ENCODE assay signal across 8 cellular contexts in genomic region chr11:57323503-57324153, GRCh38. TPM values are rescaled to one million over a fixed set of nuclear protein-coding genes. Genes with fewer than 3 reads are reported as not detected.
DNase-seq lines count a peak whose midpoint lies in the region; ATAC-seq and TF ChIP-seq lines count a peak whose summit lies in the region.

No MANE protein-coding gene starts in this region.

- no peaks in the 10 kb centered on the region for H3K9me2 ChIP-seq in MM.1S (replicated peaks; ENCODE audit: insufficient read depth, low read length)

- DNase-seq in AG20443 (ENCODE audit: low spot score) (peak; percentile 40), MM.1S (no peak), myocyte (ENCODE audit: low read depth) (peak; percentile 46), GM20000 (ENCODE audit: low spot score) (no peak), foreskin melanocyte (no peak), pons (ENCODE audit: low spot score) (no peak)

- H3K4me3 ChIP-seq in MM.1S (ENCODE audit: low read length), result peak overlapping the region; percentile 35; the same call in 1 of the 2 replicates

- H3K9ac ChIP-seq in MM.1S (ENCODE audit: low read length), result no peak overlapping the region

- peaks cover 30% of the 10 kb centered on the region for H3K4me1 ChIP-seq in MM.1S (ENCODE audit: low read length)

- H4K20me1 ChIP-seq in MM.1S (ENCODE audit: insufficient read depth, low read length), result no peaks in the 10 kb centered on the region

- TF ChIP-seq CTCF in MM.1S (IDR thresholded peaks at IDR 0.05; ENCODE audit: low read length) (no peak), GM20000 (IDR thresholded peaks at IDR 0.05; ENCODE audit: extremely low read depth, missing control alignments) (no peak)

- no peak overlapping the region for H2AFZ ChIP-seq in MM.1S (ENCODE audit: low read length)

- H3K27me3 ChIP-seq in MM.1S (replicated peaks; ENCODE audit: insufficient read depth, low read length), result no peaks in the 10 kb centered on the region

- peaks cover 25% of the 10 kb centered on the region for H3F3A ChIP-seq in MM.1S (ENCODE audit: insufficient read depth, low read length)

- H3K4me2 ChIP-seq in MM.1S (ENCODE audit: low read depth, low read length), result peak overlapping the region; percentile 44; the same call in 1 of the 2 replicates

- H3K79me2 ChIP-seq in MM.1S (ENCODE audit: low read length), result no peaks in the 10 kb centered on the region

- no peaks in the 10 kb centered on the region; the same call in 1 of the 2 replicates for H3K36me3 ChIP-seq in MM.1S (replicated peaks; ENCODE audit: insufficient read depth, low read length)

- ATAC-seq in GM21529 (IDR thresholded peaks at IDR 0.05; ENCODE audit: unreplicated experiment), result no peak

- H3K27ac ChIP-seq in MM.1S (ENCODE audit: low read length) (no peak overlapping the region), cingulate gyrus (ENCODE audit: low read depth, low read length) (peak overlapping the region; percentile 84)

- H3K9me3 ChIP-seq in MM.1S (replicated peaks; ENCODE audit: insufficient read depth, low read length), result no peaks in the 10 kb centered on the region

RNA-seq across cellular contexts. Expression of gene TNKS1BP1, which starts 1.1 kb away (rescaled TPM):
- 75.6 and 86.1 TPM in 2 replicates for total RNA-seq in myocyte
- 209 TPM for polyA plus RNA-seq in myocyte (2012)

RNA-seq across cellular contexts. Expression of gene SSRP1, which starts 12.1 kb away (rescaled TPM):
- 81.9 and 90.8 TPM in 2 replicates for total RNA-seq in myocyte
- 83.4 TPM for polyA plus RNA-seq in myocyte (2012)

RNA-seq across cellular contexts. Expression of gene P2RX3, which starts 14.5 kb away (rescaled TPM):
- total RNA-seq in myocyte, result not detected in 2 replicates
- polyA plus RNA-seq in myocyte (2012), result not detected

RNA-seq across cellular contexts. Expression of gene PRG3, which starts 57.3 kb away (rescaled TPM):
- not detected in 2 replicates for total RNA-seq in myocyte
- polyA plus RNA-seq in myocyte (2012), result not detected

Comparison
In these comparisons a context has a peak if more than half of its experiments do, and no peak if none do; other contexts are left out.
1. DNase-seq: peak in AG20443 (single experiment) and myocyte (single experiment); none in MM.1S (single experiment), GM20000 (single experiment), foreskin melanocyte (single experiment) and pons (single experiment).